ENCODE assay signal across 19 cellular contexts in the genomic region with DNA sequence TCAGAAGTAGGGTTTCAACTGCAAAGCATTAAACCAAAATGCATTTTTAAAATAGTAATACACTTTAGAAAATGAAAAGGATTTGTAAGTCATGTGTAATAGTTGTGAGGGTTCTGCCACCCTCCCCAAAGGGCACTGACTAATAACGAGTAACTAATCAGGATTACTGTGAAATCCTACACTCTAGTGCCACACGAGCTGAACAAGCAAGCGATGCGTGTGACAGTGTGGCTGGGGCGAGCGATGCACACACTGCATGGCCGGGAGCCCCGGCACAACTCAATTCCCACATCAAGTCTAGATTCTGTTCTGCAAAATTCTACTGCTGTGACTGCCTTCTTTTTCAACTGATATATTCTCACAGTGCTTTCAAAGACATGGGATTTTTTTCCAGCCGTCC.
A peak's percentile ranks its signal among the peaks of the same experiment; 100 is the strongest.
DNase-seq lines count a peak whose midpoint lies in the region; ATAC-seq and TF ChIP-seq lines count a peak whose summit lies in the region.
"Had no signal": no experiment of that assay in that cellular context is flagged by ENCODE, and none has a peak within 500 bp of the region (broad histone marks: within the 10 kb centered on the region; RNA-seq: fewer than 3 reads in every experiment).

No MANE protein-coding gene starts in this region.

- ATAC-seq in left cardiac atrium (no peak), GM18517 (IDR thresholded peaks at IDR 0.05; ENCODE audit: unreplicated experiment) (no peak)
- ATAC-seq: left lung; stimulated activated effector memory CD8-positive, alpha-beta T cell treated with anti-CD3 and anti-CD28 coated beads, Interleukin-12 subunit alpha, Interleukin-12 subunit beta, amount 100 ng/mL, for 72 hours had no signal

- no peaks in the 10 kb centered on the region for H3K27me3 ChIP-seq in brain microvascular endothelial cell (replicated peaks)
- H3K27me3 ChIP-seq: left lung, transverse colon had no signal

- in situ Hi-C loops in brain microvascular endothelial cell (cut with HindIII; ENCODE audit: low pct_ligation_motif_present, low sequenced_read_pairs): no loop called here

- intact Hi-C loops in cardiac septum (cut with DNase I): no loop called here
- intact Hi-C loops in left cardiac atrium (cut with DNase I): no loop called here

- no peak overlapping the region for H3K27ac ChIP-seq in brain microvascular endothelial cell
- H3K27ac ChIP-seq: A549, left lung, transverse colon had no signal

- no peak for TF ChIP-seq CTCF in epithelial cell of esophagus (IDR thresholded peaks at IDR 0.05; ENCODE audit: insufficient read depth, low read depth, low read length, missing control alignments)
- no peak for TF ChIP-seq CTCF in retinal pigment epithelial cell (conservative IDR thresholded peaks at IDR 0.05; ENCODE audit: low read depth, low read length)
- TF ChIP-seq CTCF in brain microvascular endothelial cell (IDR thresholded peaks at IDR 0.05; ENCODE audit: low read depth, low read length, missing control alignments): no peak

- DNase-seq in cardiac septum (ENCODE audit: low spot score): peak; percentile 50
- DNase-seq in left cardiac atrium: no peak
- DNase-seq in epithelial cell of esophagus (ENCODE audit: low read depth): peak; percentile 69
- peak; percentile 21 for DNase-seq in retinal pigment epithelial cell (ENCODE audit: low read depth)
- DNase-seq in brain microvascular endothelial cell: no peak
- DNase-seq in HK-2 (ENCODE audit: unreplicated experiment): no peak
- no peak for DNase-seq in DMS79 (lab: John Stamatoyannopoulos, UW)
- DNase-seq: central memory CD4-positive, alpha-beta T cell; DMS153; HCEC 1CT; NCI-H2029 treated with DMSO at 0.1 percent for 48 hours; NCI-H510A treated with DMSO at 0.1 percent for 48 hours; Right ventricle myocardium superior; SW 1271; transverse colon had no signal

- no peak overlapping the region for H3K4me3 ChIP-seq in epithelial cell of esophagus (ENCODE audit: low read length)
- no peak overlapping the region for H3K4me3 ChIP-seq in retinal pigment epithelial cell (ENCODE audit: low read length)
- H3K4me3 ChIP-seq in brain microvascular endothelial cell (ENCODE audit: low read depth, low read length): no peak overlapping the region
- H3K4me3 ChIP-seq: A549, left lung, transverse colon had no signal

- H3K36me3 ChIP-seq in brain microvascular endothelial cell (replicated peaks): no peaks in the 10 kb centered on the region
- H3K36me3 ChIP-seq: left lung, transverse colon had no signal

Comparison
In these comparisons a context has a peak if more than half of its experiments do, and no peak if none do; other contexts are left out.
1. DNase-seq: peak in cardiac septum (single experiment), epithelial cell of esophagus (single experiment) and retinal pigment epithelial cell (single experiment); none in left cardiac atrium (single experiment), brain microvascular endothelial cell (single experiment), HK-2 (single experiment) and DMS79 (single experiment).